8 cellular contexts compared by ENCODE assay signal in the genomic region with DNA sequence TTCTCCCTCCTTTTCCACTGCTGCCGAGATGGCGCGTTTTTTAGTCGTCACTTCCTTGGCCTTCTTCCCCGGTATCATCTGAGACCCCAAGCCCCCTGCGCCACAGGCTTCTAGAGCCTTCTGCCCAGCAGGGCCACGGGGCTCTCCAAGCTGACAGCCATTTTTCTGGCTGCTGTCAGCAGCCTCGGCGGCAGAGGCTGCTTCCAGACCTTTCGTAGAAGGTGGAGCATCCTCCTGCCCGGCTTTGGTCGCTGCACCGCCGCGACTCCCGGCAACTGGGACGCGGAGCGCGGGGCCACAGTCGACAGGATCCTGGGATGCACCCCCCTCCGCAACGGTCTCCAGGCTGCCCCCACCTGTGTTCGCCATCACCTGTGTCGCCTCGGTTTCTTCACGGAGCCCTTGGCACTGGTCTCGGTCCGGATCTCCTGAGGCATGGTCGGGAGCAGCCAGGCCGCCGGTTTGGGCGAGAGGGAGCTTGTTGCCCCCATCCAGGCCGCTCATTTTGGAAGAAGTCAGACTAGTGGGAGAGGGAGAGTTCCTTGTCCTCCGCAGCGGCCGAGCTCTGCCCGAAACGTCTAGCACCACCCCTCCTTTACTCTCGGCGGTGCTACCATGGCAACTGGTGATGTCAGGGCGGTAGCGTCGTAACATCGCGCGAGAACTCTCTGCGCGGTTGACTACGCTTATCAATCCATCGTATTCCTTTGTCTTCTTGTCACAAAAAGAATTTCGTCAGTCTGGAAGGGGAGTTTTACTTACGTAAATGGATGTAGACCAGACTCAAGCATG. TPM values are rescaled to one million over a fixed set of nuclear protein-coding genes. Genes with fewer than 3 reads are reported as not detected.
A peak's percentile ranks its signal among the peaks of the same experiment; 100 is the strongest.
DNase-seq lines count a peak whose midpoint lies in the region; ATAC-seq and TF ChIP-seq lines count a peak whose summit lies in the region.

A gene (minus strand): TSS at position 571 of the 792 bp plus-strand sequence. CDS start 67 bp downstream, at position 504.

- H3K4me3 Mint-ChIP-seq in T-helper 2 cell treated with Interferon-gamma antibody and Interleukin-4, amounts not matched to agents 5 μg/mL and 100 μg/mL, for 36 hours, result no peak within 1 kb of the TSS

- peaks cover 16% of the 10 kb centered on the region for H3K36me3 Mint-ChIP-seq in T-helper 2 cell treated with Interferon-gamma antibody and Interleukin-4, amounts not matched to agents 5 μg/mL and 100 μg/mL, for 36 hours (ENCODE audit: low read depth)

- peak; percentile 100 for DNase-seq in NCI-H2029 (lab: John Stamatoyannopoulos, UW)
- DNase-seq in T-helper 2 cell treated with Interferon-gamma antibody and Interleukin-4, amounts not matched to agents 5 μg/mL and 100 μg/mL, for 36 hours (ENCODE audit: low spot score), result peak; percentile 90
- DNase-seq in astrocyte of the cerebellum (ENCODE audit: low read depth), result peak; percentile 96
- peak; percentile 87 for DNase-seq in hepatic stellate cell (ENCODE audit: low spot score)
- peak; percentile 95 for DNase-seq in putamen (ENCODE audit: low spot score)
- peak in 1 of 2 donors; percentile 99 for DNase-seq in vagina (ENCODE audit: extremely low spot score in 2 of 2)

- H3K27ac ChIP-seq in vagina, result peak within 1 kb of the TSS; percentile 90

- TF ChIP-seq POLR2A in vagina (IDR thresholded peaks at IDR 0.05), result peak; percentile 54 to 84

- H3K27me3 ChIP-seq in vagina, result no peaks in the 10 kb centered on the region

- in situ Hi-C loops in astrocyte of the cerebellum (cut with HindIII; ENCODE audit: low sequenced_read_pairs), result no loop called here

- no peaks in the 10 kb centered on the region for H3K36me3 ChIP-seq in vagina

- H3K27ac Mint-ChIP-seq in T-helper 2 cell treated with Interferon-gamma antibody and Interleukin-4, amounts not matched to agents 5 μg/mL and 100 μg/mL, for 36 hours, result no peak within 1 kb of the TSS

- H3K4me1 Mint-ChIP-seq in T-helper 2 cell treated with Interferon-gamma antibody and Interleukin-4, amounts not matched to agents 5 μg/mL and 100 μg/mL, for 36 hours (ENCODE audit: low read depth), result peaks cover 29% of the 10 kb centered on the region

- H3K27me3 Mint-ChIP-seq in T-helper 2 cell treated with Interferon-gamma antibody and Interleukin-4, amounts not matched to agents 5 μg/mL and 100 μg/mL, for 36 hours (ENCODE audit: low read depth), result no peaks in the 10 kb centered on the region

- peak; percentile 99 for ATAC-seq in GM18508 (IDR thresholded peaks at IDR 0.05; ENCODE audit: insufficient read depth, unreplicated experiment)
- ATAC-seq in HG02981 (IDR thresholded peaks at IDR 0.05; ENCODE audit: unreplicated experiment), result peak; percentile 100

- peak within 1 kb of the TSS; percentile 99 for H3K4me3 ChIP-seq in astrocyte of the cerebellum (ENCODE audit: low read depth, low read length)
- peak within 1 kb of the TSS; percentile 87 to 97 for H3K4me3 ChIP-seq in vagina

- TF ChIP-seq CTCF in astrocyte of the cerebellum (IDR thresholded peaks at IDR 0.05; ENCODE audit: low read depth, low read length, missing control alignments) (no peak), vagina (IDR thresholded peaks at IDR 0.05) (no peak)

- no peaks in the 10 kb centered on the region for H3K9me3 ChIP-seq in vagina

- H3K4me1 ChIP-seq in vagina, result peaks cover 53% of the 10 kb centered on the region

- intact Hi-C loops in vagina (cut with DNase I), result no loop called here

- H3K9me3 Mint-ChIP-seq in T-helper 2 cell treated with Interferon-gamma antibody and Interleukin-4, amounts not matched to agents 5 μg/mL and 100 μg/mL, for 36 hours, result no peaks in the 10 kb centered on the region

RNA-seq across cellular contexts. Expression of the gene that starts here (rescaled TPM):
- total RNA-seq in vagina, result 11.8 TPM
